ENCODE assay signal across 16 cellular contexts in the genomic region with DNA sequence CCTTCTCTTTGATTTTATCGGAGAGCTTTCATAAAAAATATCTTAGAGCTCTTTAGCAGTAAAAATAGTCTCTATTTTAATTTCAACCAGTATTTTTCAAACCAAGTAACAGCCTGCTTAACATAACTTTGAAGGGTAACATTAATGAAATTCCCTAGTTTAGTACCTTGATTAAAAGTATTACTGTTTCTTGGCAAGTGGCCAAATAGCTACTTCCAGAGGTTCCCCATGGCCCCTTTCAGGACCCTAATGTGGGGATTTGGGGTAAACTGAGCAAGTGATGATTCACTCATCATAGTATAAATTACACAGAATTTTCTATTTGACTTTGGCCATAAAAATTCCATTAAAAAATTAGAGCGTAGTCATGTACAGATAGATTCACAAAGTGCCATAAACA.
DNase-seq lines count a peak whose midpoint lies in the region; ATAC-seq and TF ChIP-seq lines count a peak whose summit lies in the region.
"Had no signal": no experiment of that assay in that cellular context is flagged by ENCODE, and none has a peak within 500 bp of the region (broad histone marks: within the 10 kb centered on the region; RNA-seq: fewer than 3 reads in every experiment).

No MANE protein-coding gene starts in this region.

- intact Hi-C loops in MCF 10A (cut with micrococcal nuclease) (no loop called here), breast epithelium (cut with DNase I; ENCODE audit: low total_unique reads) (loop anchor here (10.0 kb wide), 1 partner anchor 214 kb away; a partner anchor contains a TSS)

- no peak for TF ChIP-seq CTCF in MCF 10A (IDR thresholded peaks at IDR 0.05; ENCODE audit: unreplicated experiment)
- no peak for TF ChIP-seq CTCF in breast epithelium (IDR thresholded peaks at IDR 0.05)
- no peak for TF ChIP-seq CTCF in OCI-LY1 (IDR thresholded peaks at IDR 0.05; ENCODE audit: low read length)

- POLR2A ChIA-PET in MCF 10A (lab: Yijun Ruan, JAX) = interaction anchor here (0.8 to 1.5 kb wide), 3 partner anchors 9 to 209 kb away, joined by 3 to 5 read pairs (median 5); no protein-coding TSS in a partner anchor

- H3K4me1 Mint-ChIP-seq in MCF 10A (ENCODE audit: insufficient read depth, unreplicated experiment) = peaks cover 8% of the 10 kb centered on the region
- peaks cover 11 to 22% of the 10 kb centered on the region in 2 donors for H3K4me1 Mint-ChIP-seq in stimulated activated naive B cell treated with anti-CD40 and anti-IgM and Interleukin-4, amounts not matched to agents 10 μg/mL and 1 μg/mL and 100 μg/mL, for 72 hours

- BruUV-seq in MCF 10A (replicated peaks; lab: Mats Ljungman, UMichigan) = TSS peak; percentile 8

- H3K27ac Mint-ChIP-seq in MCF 10A (ENCODE audit: low read depth, unreplicated experiment) = no peak overlapping the region
- peak overlapping the region; percentile 42 for H3K27ac Mint-ChIP-seq in stimulated activated naive B cell treated with anti-CD40 and anti-IgM and Interleukin-4, amounts not matched to agents 10 μg/mL and 1 μg/mL and 100 μg/mL, for 72 hours
- H3K27ac Mint-ChIP-seq: HFFc6 had no signal

- ATAC-seq in stimulated activated naive B cell treated with anti-CD40 and anti-IgM and Interleukin-4, amounts not matched to agents 10 μg/mL and 1 μg/mL and 100 μg/mL, for 72 hours (replicated peaks) = no peak
- ATAC-seq in GM21360 (IDR thresholded peaks at IDR 0.05; ENCODE audit: unreplicated experiment) (no peak), GM21381 (IDR thresholded peaks at IDR 0.05; ENCODE audit: unreplicated experiment) (no peak)

- no peak overlapping the region for H3K9ac ChIP-seq in OCI-LY1 (ENCODE audit: low read length)
- H3K9ac ChIP-seq: BLaER1 had no signal

- no peaks in the 10 kb centered on the region for H3K9me2 ChIP-seq in OCI-LY1 (ENCODE audit: low read depth, low read length)

- H3K27ac ChIP-seq in breast epithelium (no peak overlapping the region), OCI-LY1 (ENCODE audit: low read depth, low read length, poor library complexity, severe bottlenecking) (peak overlapping the region; percentile 82)
- H3K27ac ChIP-seq: 22Rv1, BLaER1 had no signal

- TF ChIP-seq POLR2A in breast epithelium (IDR thresholded peaks at IDR 0.05) = no peak

- DNase-seq in NCI-H82 treated with DMSO at 0.1 percent for 48 hours (lab: John Stamatoyannopoulos, UW; ENCODE audit: unreplicated experiment) (peak; percentile 22), NCI-H82 (lab: John Stamatoyannopoulos, UW) (no peak), MCF 10A (ENCODE audit: unreplicated experiment) (no peak), breast epithelium (ENCODE audit: low spot score in 2 of 2) (no peak)
- no peak for DNase-seq in stimulated activated naive B cell treated with anti-CD40 and anti-IgM and Interleukin-4, amounts not matched to agents 10 μg/mL and 1 μg/mL and 100 μg/mL, for 72 hours
- DNase-seq: Caco-2; CD8-positive, alpha-beta memory T cell; DND-41; GF-D8; HFFc6 had no signal

- H3K4me1 ChIP-seq in breast epithelium (no peaks in the 10 kb centered on the region), OCI-LY1 (ENCODE audit: insufficient read depth, low read length, severe bottlenecking) (peaks cover 34% of the 10 kb centered on the region)
- H3K4me1 ChIP-seq: HAP-1 had no signal

- H3K36me3 ChIP-seq in breast epithelium (no peaks in the 10 kb centered on the region), OCI-LY1 (ENCODE audit: insufficient read depth, low read length) (peaks cover 47% of the 10 kb centered on the region)
- H3K36me3 ChIP-seq: HAP-1 had no signal

- CTCF ChIA-PET in MCF 10A (lab: Yijun Ruan, JAX) = interaction anchor here (1.6 kb wide), 1 partner anchor 22 kb away, joined by 3 read pairs; no protein-coding TSS in a partner anchor

- H3K27me3 ChIP-seq in breast epithelium = no peaks in the 10 kb centered on the region
- H3K27me3 ChIP-seq in OCI-LY1 (ENCODE audit: insufficient read depth, low read length) = no peaks in the 10 kb centered on the region
- H3K27me3 ChIP-seq: BLaER1 had no signal

- H4K20me1 ChIP-seq in OCI-LY1 (ENCODE audit: insufficient read depth, low read length) = no peaks in the 10 kb centered on the region
- H4K20me1 ChIP-seq: BLaER1 had no signal

- no peak overlapping the region for H3K4me3 Mint-ChIP-seq in MCF 10A (ENCODE audit: unreplicated experiment)
- H3K4me3 Mint-ChIP-seq in stimulated activated naive B cell treated with anti-CD40 and anti-IgM and Interleukin-4, amounts not matched to agents 10 μg/mL and 1 μg/mL and 100 μg/mL, for 72 hours = no peak overlapping the region
- H3K4me3 Mint-ChIP-seq: CD8-positive, alpha-beta memory T cell; HFFc6 had no signal

- no peaks in the 10 kb centered on the region for H3K79me2 ChIP-seq in OCI-LY1 (ENCODE audit: insufficient read depth, low read length)

- H3K9me3 Mint-ChIP-seq in MCF 10A (ENCODE audit: unreplicated experiment) = no peaks in the 10 kb centered on the region
- no peaks in the 10 kb centered on the region for H3K9me3 Mint-ChIP-seq in stimulated activated naive B cell treated with anti-CD40 and anti-IgM and Interleukin-4, amounts not matched to agents 10 μg/mL and 1 μg/mL and 100 μg/mL, for 72 hours
- H3K9me3 Mint-ChIP-seq: CD8-positive, alpha-beta memory T cell; HFFc6 had no signal

- 0 out of 2 replicates have a peak, but pooled peaks cover 7% of the 10 kb centered on the region for H3F3A ChIP-seq in OCI-LY1 (ENCODE audit: insufficient read depth, low read length)

- H3K36me3 Mint-ChIP-seq in MCF 10A (ENCODE audit: insufficient read depth, unreplicated experiment) = peaks cover 7% of the 10 kb centered on the region
- H3K36me3 Mint-ChIP-seq in stimulated activated naive B cell treated with anti-CD40 and anti-IgM and Interleukin-4, amounts not matched to agents 10 μg/mL and 1 μg/mL and 100 μg/mL, for 72 hours = peaks cover 12 to 15% of the 10 kb centered on the region in 2 donors

- H3K4me2 ChIP-seq in OCI-LY1 (ENCODE audit: low read length) = no peak overlapping the region
- H3K4me2 ChIP-seq: BLaER1 had no signal

- no peaks in the 10 kb centered on the region for H3K9me3 ChIP-seq in breast epithelium
- H3K9me3 ChIP-seq in OCI-LY1 (ENCODE audit: low read length) = no peaks in the 10 kb centered on the region
- H3K9me3 ChIP-seq: BLaER1, Caco-2, HAP-1 had no signal

- no peaks in the 10 kb centered on the region for H3K27me3 Mint-ChIP-seq in MCF 10A (ENCODE audit: insufficient read depth, unreplicated experiment)
- no peaks in the 10 kb centered on the region for H3K27me3 Mint-ChIP-seq in stimulated activated naive B cell treated with anti-CD40 and anti-IgM and Interleukin-4, amounts not matched to agents 10 μg/mL and 1 μg/mL and 100 μg/mL, for 72 hours
- H3K27me3 Mint-ChIP-seq: CD8-positive, alpha-beta memory T cell had no signal

- H2AFZ ChIP-seq in OCI-LY1 (ENCODE audit: low read length) = no peak overlapping the region

- no peak overlapping the region for H3K4me3 ChIP-seq in breast epithelium
- H3K4me3 ChIP-seq in OCI-LY1 (ENCODE audit: low read depth, low read length, poor library complexity, severe bottlenecking) = no peak overlapping the region
- H3K4me3 ChIP-seq: BLaER1, HAP-1 had no signal
